In genomic region chr4:170698334-170698733, GRCh38 we compare ENCODE assay signal across 16 cellular contexts.
DNase-seq lines count a peak whose midpoint lies in the region; ATAC-seq and TF ChIP-seq lines count a peak whose summit lies in the region.
"Had no signal": no experiment of that assay in that cellular context is flagged by ENCODE, and none has a peak within 500 bp of the region (broad histone marks: within the 10 kb centered on the region; RNA-seq: fewer than 3 reads in every experiment).

No MANE protein-coding gene starts in this region.

- H3K36me3 ChIP-seq in neural cell (ENCODE audit: insufficient read depth, low read length) (no peaks in the 10 kb centered on the region), OCI-LY7 (ENCODE audit: insufficient read depth, low read length) (no peaks in the 10 kb centered on the region), ovary (no peaks in the 10 kb centered on the region)
- H3K36me3 ChIP-seq: tibial artery had no signal

- TF ChIP-seq CTCF in neural cell (IDR thresholded peaks at IDR 0.05; ENCODE audit: poor library complexity, severe bottlenecking): no peak
- no peak for TF ChIP-seq CTCF in OCI-LY7 (conservative IDR thresholded peaks at IDR 0.05; ENCODE audit: low read length)
- TF ChIP-seq CTCF in ovary (IDR thresholded peaks at IDR 0.05): no peak

- H3K4me3 ChIP-seq in neural cell (ENCODE audit: low read length) (no peak overlapping the region), OCI-LY7 (ENCODE audit: low read depth, low read length, poor library complexity, severe bottlenecking) (no peak overlapping the region), ovary (no peak overlapping the region)
- H3K4me3 ChIP-seq: K562, tibial artery had no signal

- CTCF ChIA-PET in OCI-LY7 (lab: Charles Lee; ENCODE audit: unreplicated experiment): no interaction called here

- ATAC-seq in GM19324 (IDR thresholded peaks at IDR 0.05; ENCODE audit: low FRiP score, unreplicated experiment) (peak; percentile 79), HG02588 (IDR thresholded peaks at IDR 0.05; ENCODE audit: unreplicated experiment) (peak; percentile 63), HG03175 (IDR thresholded peaks at IDR 0.05; ENCODE audit: unreplicated experiment) (peak; percentile 65)
- ATAC-seq: activated CD4-positive, CD25-positive, alpha-beta regulatory T cell treated with anti-CD3 and anti-CD28 coated beads, Interleukin-2, amount 50 U/mL, for 24 hours; K562 had no signal

- intact Hi-C loops in OCI-LY7 (cut with micrococcal nuclease; ENCODE audit: unreplicated experiment) (no loop called here), ovary (cut with DNase I) (no loop called here)

- no peaks in the 10 kb centered on the region for H4K20me1 ChIP-seq in neural cell (ENCODE audit: insufficient read depth)
- no peaks in the 10 kb centered on the region for H4K20me1 ChIP-seq in OCI-LY7 (ENCODE audit: insufficient read depth, low read length)

- 7 to 18% (median 13%) methylated on average over 1 of the region's 1 CpG for WGBS in ovary, 3 donors

- H3K4me2 ChIP-seq in neural cell (ENCODE audit: low read length) (no peak overlapping the region), OCI-LY7 (ENCODE audit: low read length) (no peak overlapping the region)

- H3K27me3 ChIP-seq in neural cell (ENCODE audit: insufficient read depth, low read depth, low read length) (no peaks in the 10 kb centered on the region), ovary (no peaks in the 10 kb centered on the region)
- H3K27me3 ChIP-seq: tibial artery had no signal

- H3K4me1 ChIP-seq in OCI-LY7 (ENCODE audit: insufficient read depth, low read length, poor library complexity, severe bottlenecking) (no peaks in the 10 kb centered on the region), ovary (ENCODE audit: insufficient read depth) (peaks cover 2% of the 10 kb centered on the region)

- no peaks in the 10 kb centered on the region for H3K79me2 ChIP-seq in neural cell (replicated peaks; ENCODE audit: insufficient read depth, low read length)
- H3K79me2 ChIP-seq in OCI-LY7 (ENCODE audit: insufficient read depth, low read depth, low read length): no peaks in the 10 kb centered on the region

- H3K27ac ChIP-seq in neural cell (ENCODE audit: low read length) (peak overlapping the region; percentile 83), OCI-LY7 (ENCODE audit: low read depth, low read length, poor library complexity, severe bottlenecking) (no peak overlapping the region), ovary (no peak overlapping the region)
- H3K27ac ChIP-seq: tibial artery had no signal

- no peak for TF ChIP-seq RAD21 in neural cell (conservative IDR thresholded peaks at IDR 0.05)

- H3F3A ChIP-seq in neural cell (ENCODE audit: insufficient read depth, low read length, poor library complexity, severe bottlenecking): no peaks in the 10 kb centered on the region

- POLR2A ChIA-PET in OCI-LY7 (lab: Charles Lee): no interaction called here

- no peak overlapping the region for H3K9ac ChIP-seq in neural cell (ENCODE audit: low read length)

- TF ChIP-seq EP300 in neural cell (conservative IDR thresholded peaks at IDR 0.05; ENCODE audit: poor library complexity, severe bottlenecking) (no peak), ovary (IDR thresholded peaks at IDR 0.05) (no peak)

- H2AFZ ChIP-seq in neural cell (ENCODE audit: low read depth, low read length) (no peak overlapping the region), OCI-LY7 (ENCODE audit: low read length) (no peak overlapping the region)

- BruUV-seq in OCI-LY7 (replicated peaks; lab: Mats Ljungman, UMichigan): no TSS peak

- no peak for DNase-seq in activated CD4-positive, alpha-beta T cell treated with anti-CD3 and anti-CD28 coated beads for 4 hours
- DNase-seq in OCI-LY7 (ENCODE audit: low spot score): no peak
- no peak for DNase-seq in SKM-1 treated with dmso at 0.1 percent for 144 hours (lab: John Stamatoyannopoulos, UW; ENCODE audit: unreplicated experiment)
- no peak for DNase-seq in ovary
- DNase-seq: COR-L47, HCEC 1CT, NCI-H2081 treated with DMSO at 0.1 percent for 48 hours, nephron progenitor cell, SW 1271, tibial artery had no signal

- no peak for TF ChIP-seq POLR2A in ovary (IDR thresholded peaks at IDR 0.05)

- no peaks in the 10 kb centered on the region for H3K9me2 ChIP-seq in neural cell (ENCODE audit: insufficient read depth, low read length)
- H3K9me2 ChIP-seq in OCI-LY7 (ENCODE audit: insufficient read depth, low read length): no peaks in the 10 kb centered on the region

- H3K9me3 ChIP-seq in neural cell (ENCODE audit: low read length) (no peaks in the 10 kb centered on the region), OCI-LY7 (ENCODE audit: low read length) (no peaks in the 10 kb centered on the region), ovary (no peaks in the 10 kb centered on the region)
- H3K9me3 ChIP-seq: tibial artery had no signal

TF ChIP-seq in neural cell, 6 proteins besides CTCF, POLR2A, EP300 and RAD21:
- TF ChIP-seq, protein P1, sequence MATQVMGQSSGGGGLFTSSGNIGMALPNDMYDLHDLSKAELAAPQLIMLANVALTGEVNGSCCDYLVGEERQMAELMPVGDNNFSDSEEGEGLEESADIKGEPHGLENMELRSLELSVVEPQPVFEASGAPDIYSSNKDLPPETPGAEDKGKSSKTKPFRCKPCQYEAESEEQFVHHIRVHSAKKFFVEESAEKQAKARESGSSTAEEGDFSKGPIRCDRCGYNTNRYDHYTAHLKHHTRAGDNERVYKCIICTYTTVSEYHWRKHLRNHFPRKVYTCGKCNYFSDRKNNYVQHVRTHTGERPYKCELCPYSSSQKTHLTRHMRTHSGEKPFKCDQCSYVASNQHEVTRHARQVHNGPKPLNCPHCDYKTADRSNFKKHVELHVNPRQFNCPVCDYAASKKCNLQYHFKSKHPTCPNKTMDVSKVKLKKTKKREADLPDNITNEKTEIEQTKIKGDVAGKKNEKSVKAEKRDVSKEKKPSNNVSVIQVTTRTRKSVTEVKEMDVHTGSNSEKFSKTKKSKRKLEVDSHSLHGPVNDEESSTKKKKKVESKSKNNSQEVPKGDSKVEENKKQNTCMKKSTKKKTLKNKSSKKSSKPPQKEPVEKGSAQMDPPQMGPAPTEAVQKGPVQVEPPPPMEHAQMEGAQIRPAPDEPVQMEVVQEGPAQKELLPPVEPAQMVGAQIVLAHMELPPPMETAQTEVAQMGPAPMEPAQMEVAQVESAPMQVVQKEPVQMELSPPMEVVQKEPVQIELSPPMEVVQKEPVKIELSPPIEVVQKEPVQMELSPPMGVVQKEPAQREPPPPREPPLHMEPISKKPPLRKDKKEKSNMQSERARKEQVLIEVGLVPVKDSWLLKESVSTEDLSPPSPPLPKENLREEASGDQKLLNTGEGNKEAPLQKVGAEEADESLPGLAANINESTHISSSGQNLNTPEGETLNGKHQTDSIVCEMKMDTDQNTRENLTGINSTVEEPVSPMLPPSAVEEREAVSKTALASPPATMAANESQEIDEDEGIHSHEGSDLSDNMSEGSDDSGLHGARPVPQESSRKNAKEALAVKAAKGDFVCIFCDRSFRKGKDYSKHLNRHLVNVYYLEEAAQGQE (IDR thresholded peaks at IDR 0.05; ENCODE audit: borderline replicate concordance): no peak
- TF ChIP-seq TAF1 (IDR thresholded peaks at IDR 0.05; ENCODE audit: low read depth) (no peak), POLR2AphosphoS5 (IDR thresholded peaks at IDR 0.05) (no peak), EZH2 (IDR thresholded peaks at IDR 0.05; ENCODE audit: borderline replicate concordance, insufficient read depth, low read length, poor library complexity, severe bottlenecking) (no peak), SMC3 (conservative IDR thresholded peaks at IDR 0.05; ENCODE audit: poor library complexity) (no peak), MXI1 (conservative IDR thresholded peaks at IDR 0.05; ENCODE audit: poor library complexity, severe bottlenecking) (no peak)
TF ChIP-seq in neural cell: peak in this region for 0.
